In the genomic region with DNA sequence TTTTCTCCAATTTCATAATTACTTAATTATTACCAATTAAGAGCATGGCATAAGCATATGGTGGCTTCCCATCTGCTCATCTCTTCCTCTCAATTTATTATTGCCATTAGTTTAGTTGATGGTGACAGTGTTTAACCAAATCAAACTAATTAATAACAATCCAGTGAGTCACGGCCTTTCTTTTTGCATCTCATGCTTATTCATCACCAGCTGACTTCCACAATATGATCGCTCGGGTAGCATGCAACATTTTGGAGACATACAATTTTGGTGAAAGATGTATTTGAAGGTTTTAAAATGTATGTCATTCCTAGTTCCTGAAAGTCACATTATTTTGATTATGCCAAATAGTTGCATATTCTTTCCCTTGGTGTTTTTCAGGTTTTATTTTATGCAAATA, we compare ENCODE assay signal across 21 cellular contexts.
"Had no signal": no experiment of that assay in that cellular context is flagged by ENCODE, and none has a peak within 500 bp of the region (broad histone marks: within the 10 kb centered on the region; RNA-seq: fewer than 3 reads in every experiment).

No MANE protein-coding gene starts in this region.

- H3K36me3 ChIP-seq: esophagus muscularis mucosa, left ventricle myocardium inferior, lower lobe of right lung, neural progenitor cell, ovary, right atrium auricular region, sigmoid colon had no signal

- H3K27me3 Mint-ChIP-seq: dendritic cell treated with granulocyte-macrophage colony-stimulating factor and Interleukin-4, amounts not matched to agents 40 ng/mL and 50 ng/mL, for 4 days; effector memory CD8-positive, alpha-beta T cell; memory B cell; natural killer cell treated with Interleukin-12 subunit alpha and Interleukin-12 subunit beta and Interleukin-15 and Interleukin-18, amount 100 ng/mL, for 72 hours had no signal

- H2AFZ ChIP-seq: neural progenitor cell had no signal

- H3K36me3 Mint-ChIP-seq: memory B cell; natural killer cell treated with Interleukin-12 subunit alpha and Interleukin-12 subunit beta and Interleukin-15 and Interleukin-18, amount 100 ng/mL, for 72 hours; neural progenitor cell had no signal

- H3K4me1 ChIP-seq: esophagus muscularis mucosa, foreskin keratinocyte, left ventricle myocardium inferior, lower lobe of right lung, neural progenitor cell, right atrium auricular region, sigmoid colon had no signal

- H3K27ac ChIP-seq: epithelial cell of prostate, esophagus muscularis mucosa, foreskin keratinocyte, left ventricle myocardium inferior, lower lobe of right lung, neural progenitor cell, ovary, right atrium auricular region, sigmoid colon had no signal

- H3K27me3 ChIP-seq: esophagus muscularis mucosa, foreskin keratinocyte, neural progenitor cell, ovary, right atrium auricular region, sigmoid colon had no signal

- H3K9me3 ChIP-seq: esophagus muscularis mucosa, ovary, right atrium auricular region, sigmoid colon had no signal

- H3K4me1 Mint-ChIP-seq: memory B cell, neural progenitor cell had no signal

- H3K4me2 ChIP-seq: neural progenitor cell had no signal

- H3K9me3 Mint-ChIP-seq: memory B cell had no signal

- H3K4me3 ChIP-seq: esophagus muscularis mucosa, left ventricle myocardium inferior, lower lobe of right lung, neural progenitor cell, ovary, right atrium auricular region, sigmoid colon had no signal

- DNase-seq: effector memory CD8-positive, alpha-beta T cell; foreskin keratinocyte; kidney; left cardiac atrium; left ventricle myocardium inferior; lower lobe of right lung; midbrain; nucleus accumbens; ovary; sigmoid colon; small intestine; stimulated activated CD4-positive, alpha-beta T cell treated with anti-CD3 and anti-CD28 coated beads, Interleukin-12 subunit alpha, Interleukin-12 subunit beta, amount 100 ng/mL, for 4 hours; stimulated activated naive CD4-positive, alpha-beta T cell; trophoblast cell had no signal

- H3K4me3 Mint-ChIP-seq: dendritic cell treated with granulocyte-macrophage colony-stimulating factor and Interleukin-4, amounts not matched to agents 40 ng/mL and 50 ng/mL, for 4 days; effector memory CD8-positive, alpha-beta T cell; memory B cell; natural killer cell treated with Interleukin-12 subunit alpha and Interleukin-12 subunit beta and Interleukin-15 and Interleukin-18, amount 100 ng/mL, for 72 hours; neural progenitor cell had no signal

- H3K27ac Mint-ChIP-seq: dendritic cell treated with granulocyte-macrophage colony-stimulating factor and Interleukin-4, amounts not matched to agents 40 ng/mL and 50 ng/mL, for 4 days; effector memory CD8-positive, alpha-beta T cell; memory B cell; natural killer cell treated with Interleukin-12 subunit alpha and Interleukin-12 subunit beta and Interleukin-15 and Interleukin-18, amount 100 ng/mL, for 72 hours; neural progenitor cell had no signal

- H3K9ac ChIP-seq: neural progenitor cell had no signal
